ENCODE assay signal across 24 cellular contexts in genomic region chr1:201000391-201000790, GRCh38. TPM values are rescaled to one million over a fixed set of nuclear protein-coding genes. Genes with fewer than 3 reads are reported as not detected.
DNase-seq lines count a peak whose midpoint lies in the region; ATAC-seq lines count a peak whose summit lies in the region.
"Had no signal": no experiment of that assay in that cellular context is flagged by ENCODE, and none has a peak within 500 bp of the region (broad histone marks: within the 10 kb centered on the region; RNA-seq: fewer than 3 reads in every experiment).

No MANE protein-coding gene starts in this region.

- no peak overlapping the region for H2AFZ ChIP-seq in neuronal stem cell (ENCODE audit: low read length)

- no peaks in the 10 kb centered on the region for H3K9me3 Mint-ChIP-seq in activated T-cell treated with anti-CD3 and anti-CD28 coated beads, Interleukin-2, amount 50 U/mL, for 24 hours
- H3K9me3 Mint-ChIP-seq in stimulated activated naive B cell treated with anti-CD40 and anti-IgM and Interleukin-4, amounts not matched to agents 10 μg/mL and 1 μg/mL and 100 μg/mL, for 72 hours = no peaks in the 10 kb centered on the region
- H3K9me3 Mint-ChIP-seq: CD4-positive, alpha-beta memory T cell; CD4-positive, CD25-positive, alpha-beta regulatory T cell; CD8-positive, alpha-beta memory T cell had no signal

- peaks cover 12 to 77% of the 10 kb centered on the region in 2 donors for H3K36me3 ChIP-seq in neuronal stem cell (replicated peaks in 1 of 2; ENCODE audit: control insufficient read depth in 2 of 2, insufficient read depth in 2 of 2, low read length in 2 of 2)

- H3K4me2 ChIP-seq in neuronal stem cell (ENCODE audit: insufficient read depth, low read length, poor library complexity, severe bottlenecking) = no peak overlapping the region
- H3K4me2 ChIP-seq: A549; BLaER1 treated with 17β-estradiol and CSF1 and Interleukin-3, amounts not matched to agents 10 nM and 100 nM had no signal

- no peaks in the 10 kb centered on the region for H3K27me3 Mint-ChIP-seq in activated T-cell treated with anti-CD3 and anti-CD28 coated beads, Interleukin-2, amount 50 U/mL, for 24 hours
- no peaks in the 10 kb centered on the region for H3K27me3 Mint-ChIP-seq in stimulated activated naive B cell treated with anti-CD40 and anti-IgM and Interleukin-4, amounts not matched to agents 10 μg/mL and 1 μg/mL and 100 μg/mL, for 72 hours
- H3K27me3 Mint-ChIP-seq: B cell; CD4-positive, alpha-beta memory T cell; CD4-positive, CD25-positive, alpha-beta regulatory T cell; CD8-positive, alpha-beta memory T cell had no signal

- peaks cover 19% of the 10 kb centered on the region for H3K36me3 Mint-ChIP-seq in activated T-cell treated with anti-CD3 and anti-CD28 coated beads, Interleukin-2, amount 50 U/mL, for 24 hours (ENCODE audit: low read depth)
- peaks cover 34 to 50% of the 10 kb centered on the region in 2 donors for H3K36me3 Mint-ChIP-seq in stimulated activated naive B cell treated with anti-CD40 and anti-IgM and Interleukin-4, amounts not matched to agents 10 μg/mL and 1 μg/mL and 100 μg/mL, for 72 hours

- no peak overlapping the region for H3K27ac ChIP-seq in neuronal stem cell (replicated peaks; ENCODE audit: low read length)
- H3K27ac ChIP-seq: 22Rv1; A549; BLaER1 treated with 17β-estradiol and CSF1 and Interleukin-3, amounts not matched to agents 10 nM and 100 nM; C4-2B had no signal

- H3K18ac ChIP-seq in neuronal stem cell (ENCODE audit: low read length) = peak overlapping the region; percentile 41

- peak overlapping the region; percentile 14 for H3K27ac Mint-ChIP-seq in activated T-cell treated with anti-CD3 and anti-CD28 coated beads, Interleukin-2, amount 50 U/mL, for 24 hours
- H3K27ac Mint-ChIP-seq in stimulated activated naive B cell treated with anti-CD40 and anti-IgM and Interleukin-4, amounts not matched to agents 10 μg/mL and 1 μg/mL and 100 μg/mL, for 72 hours = peak overlapping the region; percentile 31
- H3K27ac Mint-ChIP-seq: B cell; CD4-positive, alpha-beta memory T cell; CD4-positive, CD25-positive, alpha-beta regulatory T cell; CD8-positive, alpha-beta memory T cell had no signal

- H2BK5ac ChIP-seq in neuronal stem cell (ENCODE audit: low read length) = no peak overlapping the region

- H3K9me3 ChIP-seq in neuronal stem cell (replicated peaks in 1 of 2; ENCODE audit: control insufficient read depth in 2 of 2, insufficient read depth in 1 of 2, low read depth in 1 of 2, low read length in 2 of 2) = no peaks in the 10 kb centered on the region
- H3K9me3 ChIP-seq: A549; BLaER1 treated with 17β-estradiol and CSF1 and Interleukin-3, amounts not matched to agents 10 nM and 100 nM had no signal

- H3K9ac ChIP-seq in neuronal stem cell (ENCODE audit: low read depth, low read length, poor library complexity) = no peak overlapping the region
- H3K9ac ChIP-seq: BLaER1 treated with 17β-estradiol and CSF1 and Interleukin-3, amounts not matched to agents 10 nM and 100 nM had no signal

- H2BK12ac ChIP-seq in neuronal stem cell (ENCODE audit: low read length) = no peak overlapping the region

- DNase-seq in activated T-cell treated with anti-CD3 and anti-CD28 coated beads, Interleukin-2, amount 50 U/mL, for 24 hours = no peak
- DNase-seq in activated T-cell treated with anti-CD3 and anti-CD28 coated beads for 4 hours (no peak), neuronal stem cell (ENCODE audit: low spot score) (no peak), SKM-1 (lab: John Stamatoyannopoulos, UW; ENCODE audit: unreplicated experiment) (no peak), CD1c-positive myeloid dendritic cell (ENCODE audit: extremely low spot score) (no peak)
- DNase-seq in stimulated activated naive B cell treated with anti-CD40 and anti-IgM and Interleukin-4, amounts not matched to agents 10 μg/mL and 1 μg/mL and 100 μg/mL, for 72 hours = no peak
- DNase-seq: AML-193; CD4-positive, alpha-beta memory T cell; CD4-positive, CD25-positive, alpha-beta regulatory T cell; CD8-positive, alpha-beta memory T cell; COR-L47; DMS 273 treated with DMSO at 0.1 percent for 48 hours; DMS153; DMS53; DMS79; DND-41; EL; GDM1 had no signal

- H3K14ac ChIP-seq in neuronal stem cell (ENCODE audit: low read length) = peak overlapping the region; percentile 47

- H3K23ac ChIP-seq in neuronal stem cell (ENCODE audit: low read depth, low read length, poor library complexity) = peak overlapping the region; percentile 52

- H3K4me1 Mint-ChIP-seq in activated T-cell treated with anti-CD3 and anti-CD28 coated beads, Interleukin-2, amount 50 U/mL, for 24 hours (ENCODE audit: low read depth) = peaks cover 20% of the 10 kb centered on the region
- H3K4me1 Mint-ChIP-seq in stimulated activated naive B cell treated with anti-CD40 and anti-IgM and Interleukin-4, amounts not matched to agents 10 μg/mL and 1 μg/mL and 100 μg/mL, for 72 hours = peaks cover 3 to 10% of the 10 kb centered on the region in 2 donors

- ATAC-seq in stimulated activated naive B cell treated with anti-CD40 and anti-IgM and Interleukin-4, amounts not matched to agents 10 μg/mL and 1 μg/mL and 100 μg/mL, for 72 hours (replicated peaks) = no peak
- ATAC-seq: A549, GM12878 had no signal

- no peak overlapping the region for H4K8ac ChIP-seq in neuronal stem cell (ENCODE audit: low read depth, low read length)

- H3K27me3 ChIP-seq in neuronal stem cell (ENCODE audit: control insufficient read depth in 3 of 3, insufficient read depth in 3 of 3, low read depth in 1 of 3, low read length in 3 of 3) = no peaks in the 10 kb centered on the region
- H3K27me3 ChIP-seq: BLaER1 treated with 17β-estradiol and CSF1 and Interleukin-3, amounts not matched to agents 10 nM and 100 nM had no signal

- H3K4me3 Mint-ChIP-seq in activated T-cell treated with anti-CD3 and anti-CD28 coated beads, Interleukin-2, amount 50 U/mL, for 24 hours = no peak overlapping the region
- no peak overlapping the region for H3K4me3 Mint-ChIP-seq in stimulated activated naive B cell treated with anti-CD40 and anti-IgM and Interleukin-4, amounts not matched to agents 10 μg/mL and 1 μg/mL and 100 μg/mL, for 72 hours
- H3K4me3 Mint-ChIP-seq: B cell; CD4-positive, alpha-beta memory T cell; CD4-positive, CD25-positive, alpha-beta regulatory T cell; CD8-positive, alpha-beta memory T cell had no signal

- H3K4me1 ChIP-seq in neuronal stem cell (ENCODE audit: control insufficient read depth in 2 of 2, insufficient read depth in 1 of 2, low read depth in 1 of 2, low read length in 2 of 2) = no peaks in the 10 kb centered on the region
- H3K4me1 ChIP-seq: A549 had no signal

- no peak overlapping the region for H2BK15ac ChIP-seq in neuronal stem cell (ENCODE audit: low read length)

- peak overlapping the region; percentile 54 for H2AK5ac ChIP-seq in neuronal stem cell (ENCODE audit: low read depth, low read length)

- H2BK120ac ChIP-seq in neuronal stem cell (ENCODE audit: low read depth, low read length) = no peak overlapping the region

- no peak overlapping the region for H4K91ac ChIP-seq in neuronal stem cell (ENCODE audit: low read depth, low read length, poor library complexity)

- H3K79me1 ChIP-seq in neuronal stem cell (ENCODE audit: low read depth, low read length) = peaks cover 2% of the 10 kb centered on the region

- H3K4ac ChIP-seq in neuronal stem cell (ENCODE audit: low read length) = no peak overlapping the region

- WGBS in neuronal stem cell (ENCODE audit: extremely low coverage in 2 of 2, insufficient read length in 2 of 2, insufficient replicate concordance in 1 of 2), 2 donors = no CpG with 5 or more reads among the region's 25 CpGs

- no peak overlapping the region for H3K4me3 ChIP-seq in neuronal stem cell (ENCODE audit: low read length in 2 of 2)
- H3K4me3 ChIP-seq: A549; BLaER1 treated with 17β-estradiol and CSF1 and Interleukin-3, amounts not matched to agents 10 nM and 100 nM; GM12878 had no signal

RNA-seq across cellular contexts. Expression of gene KIF21B, which starts 23.1 kb away (rescaled TPM):
- polyA plus RNA-seq in neuronal stem cell (2013, experiment 1 of 2) = 8.0 TPM
- 8.0 TPM for polyA plus RNA-seq in neuronal stem cell (2013, experiment 2 of 2)
